22 cellular contexts compared by ENCODE assay signal in genomic region chr5:62127098-62127736, GRCh38.
"Had no signal": no experiment of that assay in that cellular context is flagged by ENCODE, and none has a peak within 500 bp of the region (broad histone marks: within the 10 kb centered on the region; RNA-seq: fewer than 3 reads in every experiment).

No MANE protein-coding gene starts in this region.

- H3K4me3 Mint-ChIP-seq: naive B cell; nephron progenitor cell; stimulated activated naive B cell treated with anti-CD40 and anti-IgM and Interleukin-4, amounts not matched to agents 10 μg/mL and 1 μg/mL and 100 μg/mL, for 72 hours; stimulated activated naive CD8-positive, alpha-beta T cell treated with anti-CD3 and anti-CD28 coated beads, Interleukin-15, amount 100 ng/mL, for 72 hours had no signal

- H3K9me3 ChIP-seq: heart left ventricle, thoracic aorta, transverse colon had no signal

- DNase-seq: cortex of kidney; dorsolateral prefrontal cortex; effector CD8-positive, alpha-beta T cell; heart left ventricle; hippocampal formation; left colon; left ventricle myocardium superior; mesenchymal stem cell; midbrain; naive B cell; nephron progenitor cell; stimulated activated CD4-positive, alpha-beta T cell treated with anti-CD3 and anti-CD28 coated beads, Interleukin-2, amount 100 ng/mL, for 24 hours; stimulated activated CD4-positive, alpha-beta T cell treated with anti-CD3 and anti-CD28 coated beads, Interleukin-4, amount 100 ng/mL, for 4 hours; stimulated activated naive B cell treated with anti-CD40 and anti-IgM and Interleukin-4, amounts not matched to agents 10 μg/mL and 1 μg/mL and 100 μg/mL, for 72 hours; stimulated activated naive CD8-positive, alpha-beta T cell treated with anti-CD3 and anti-CD28 coated beads, Interleukin-15, amount 100 ng/mL, for 72 hours; transverse colon had no signal

- H3K36me3 Mint-ChIP-seq: naive B cell; stimulated activated naive B cell treated with anti-CD40 and anti-IgM and Interleukin-4, amounts not matched to agents 10 μg/mL and 1 μg/mL and 100 μg/mL, for 72 hours had no signal

- H3K27me3 Mint-ChIP-seq: stimulated activated naive CD8-positive, alpha-beta T cell treated with anti-CD3 and anti-CD28 coated beads, Interleukin-15, amount 100 ng/mL, for 72 hours had no signal

- H3K4me3 ChIP-seq: heart left ventricle, lung, skin epidermis, thoracic aorta, transverse colon had no signal

- H3K36me3 ChIP-seq: heart left ventricle, thoracic aorta, transverse colon had no signal

- H3K27ac ChIP-seq: heart left ventricle, parathyroid adenoma, skin epidermis, thoracic aorta, transverse colon had no signal

- ATAC-seq: esophagus mucosa; heart left ventricle; left colon; left ventricle myocardium superior; sciatic nerve; stimulated activated naive B cell treated with anti-CD40 and anti-IgM and Interleukin-4, amounts not matched to agents 10 μg/mL and 1 μg/mL and 100 μg/mL, for 72 hours; stimulated activated naive CD8-positive, alpha-beta T cell treated with anti-CD3 and anti-CD28 coated beads, Interleukin-15, amount 100 ng/mL, for 72 hours had no signal

- H3K27ac Mint-ChIP-seq: naive B cell; nephron progenitor cell; stimulated activated naive B cell treated with anti-CD40 and anti-IgM and Interleukin-4, amounts not matched to agents 10 μg/mL and 1 μg/mL and 100 μg/mL, for 72 hours; stimulated activated naive CD8-positive, alpha-beta T cell treated with anti-CD3 and anti-CD28 coated beads, Interleukin-15, amount 100 ng/mL, for 72 hours had no signal

- H3K4me1 Mint-ChIP-seq: nephron progenitor cell; stimulated activated naive B cell treated with anti-CD40 and anti-IgM and Interleukin-4, amounts not matched to agents 10 μg/mL and 1 μg/mL and 100 μg/mL, for 72 hours; stimulated activated naive CD8-positive, alpha-beta T cell treated with anti-CD3 and anti-CD28 coated beads, Interleukin-15, amount 100 ng/mL, for 72 hours had no signal

- H3K27me3 ChIP-seq: dorsolateral prefrontal cortex, heart left ventricle, transverse colon had no signal
